ENCODE assay signal across 20 cellular contexts in the genomic region with DNA sequence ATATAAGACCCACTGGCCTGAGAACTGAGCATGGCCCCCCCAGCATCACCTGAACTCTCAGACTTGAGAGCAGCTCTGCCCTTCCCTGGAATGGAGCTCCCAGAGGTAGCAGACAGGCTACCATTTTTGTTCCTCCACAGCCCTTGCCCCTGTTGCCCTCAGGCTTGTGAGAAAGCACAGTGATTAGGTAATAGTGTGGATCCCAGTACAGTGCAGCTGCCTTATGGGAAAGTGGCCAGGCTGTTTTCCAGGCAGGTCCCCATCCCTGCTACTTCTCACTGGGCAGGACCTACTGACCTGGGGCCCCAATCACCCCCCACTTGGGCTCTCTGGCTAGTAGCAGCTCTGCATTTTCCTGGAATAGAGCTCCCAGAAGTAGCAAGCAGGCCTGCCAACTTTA.
"Had no signal": no experiment of that assay in that cellular context is flagged by ENCODE, and none has a peak within 500 bp of the region (broad histone marks: within the 10 kb centered on the region; RNA-seq: fewer than 3 reads in every experiment).

No MANE protein-coding gene starts in this region.

- H3K36me3 ChIP-seq: SJSA1 had no signal

- H3K9me3 ChIP-seq: SJSA1 had no signal

- DNase-seq: KBM-7, NCI-H1092, NCI-H1105 treated with DMSO at 0.1 percent for 48 hours, NCI-H1417 treated with DMSO at 0.1 percent for 48 hours, NCI-H146, NCI-H1694 treated with DMSO at 0.1 percent for 48 hours, NCI-H1930, NCI-H2081, NCI-H2171, NCI-H226, NCI-H446, NCI-H510A, NCI-H524 treated with DMSO at 0.1 percent for 48 hours, NCI-H69, NCI-H774, Right ventricle myocardium superior, RPMI8226, SIG-M5 had no signal

- H3K4me1 ChIP-seq: SJSA1 had no signal

- H3K27ac ChIP-seq: SJSA1, SK-N-MC had no signal

- H3K27me3 ChIP-seq: SJSA1 had no signal

- H3K4me3 ChIP-seq: SJSA1, SK-N-MC had no signal
